ENCODE assay signal across 17 cellular contexts in genomic region chr2:151543898-151544297, GRCh38.
"Had no signal": no experiment of that assay in that cellular context is flagged by ENCODE, and none has a peak within 500 bp of the region (broad histone marks: within the 10 kb centered on the region; RNA-seq: fewer than 3 reads in every experiment).

No MANE protein-coding gene starts in this region.

- H3K27me3 ChIP-seq: heart right ventricle, sigmoid colon, tibial nerve, upper lobe of right lung, vagina had no signal

- DNase-seq: effector CD4-positive, alpha-beta T cell; endodermal cell; erythroblast; heart right ventricle; kidney glomerular epithelial cell; naive thymus-derived CD4-positive, alpha-beta T cell; nephron progenitor cell; sigmoid colon; small intestine; stimulated activated CD4-positive, alpha-beta T cell treated with anti-CD3 and anti-CD28 coated beads, Interleukin-12 subunit alpha, Interleukin-12 subunit beta, amount 100 ng/mL, for 4 hours; stimulated activated CD4-positive, alpha-beta T cell treated with anti-CD3 and anti-CD28 coated beads, Interleukin-2, amount 100 ng/mL, for 48 hours; stimulated activated naive CD8-positive, alpha-beta T cell treated with anti-CD3 and anti-CD28 coated beads, Interleukin-15, Interleukin-2, amounts not matched to agents 100 U/mL and 50 U/mL, for 24 hours; upper lobe of right lung had no signal

- H3K4me3 Mint-ChIP-seq: endodermal cell; naive thymus-derived CD4-positive, alpha-beta T cell; nephron progenitor cell had no signal

- H3K36me3 ChIP-seq: heart right ventricle, sigmoid colon, upper lobe of right lung, vagina had no signal

- H3K27ac Mint-ChIP-seq: endodermal cell; naive thymus-derived CD4-positive, alpha-beta T cell; nephron progenitor cell had no signal

- H3K27me3 Mint-ChIP-seq: naive thymus-derived CD4-positive, alpha-beta T cell had no signal

- H3K9me3 ChIP-seq: heart right ventricle, sigmoid colon, tibial nerve, upper lobe of right lung, vagina had no signal

- H2AFZ ChIP-seq: parathyroid adenoma had no signal

- H3K4me3 ChIP-seq: coronary artery, heart right ventricle, sigmoid colon, tibial nerve, upper lobe of right lung, vagina had no signal

- ATAC-seq: heart right ventricle; naive thymus-derived CD4-positive, alpha-beta T cell; stimulated activated naive CD8-positive, alpha-beta T cell treated with anti-CD3 and anti-CD28 coated beads, Interleukin-15, Interleukin-2, amounts not matched to agents 100 U/mL and 50 U/mL, for 24 hours; upper lobe of right lung had no signal

- H3K79me2 ChIP-seq: parathyroid adenoma had no signal

- H3K27ac ChIP-seq: coronary artery, heart right ventricle, parathyroid adenoma, tibial nerve, upper lobe of right lung, vagina had no signal

- H3K4me1 Mint-ChIP-seq: naive thymus-derived CD4-positive, alpha-beta T cell; nephron progenitor cell had no signal

- H3K4me1 ChIP-seq: heart right ventricle, parathyroid adenoma, sigmoid colon, tibial nerve, upper lobe of right lung, vagina had no signal

- H3K9me3 Mint-ChIP-seq: endodermal cell; naive thymus-derived CD4-positive, alpha-beta T cell; nephron progenitor cell had no signal
